In genomic region chr11:1237851-1238250, GRCh38 we compare ENCODE assay signal across 30 cellular contexts. TPM values are rescaled to one million over a fixed set of nuclear protein-coding genes. Genes with fewer than 3 reads are reported as not detected.
"Had no signal": no experiment of that assay in that cellular context is flagged by ENCODE, and none has a peak within 500 bp of the region (broad histone marks: within the 10 kb centered on the region; RNA-seq: fewer than 3 reads in every experiment).

No MANE protein-coding gene starts in this region.

- H3K9me3 Mint-ChIP-seq: activated CD4-positive, alpha-beta T cell treated with anti-CD3 and anti-CD28 coated beads, Interleukin-2, amount 10 ng/mL, durations not matched to agents 7 days and 5 days; activated naive CD4-positive, alpha-beta T cell treated with anti-CD3 and anti-CD28 coated beads, Interleukin-2, amount 50 U/mL, for 72 hours; activated T-cell treated with anti-CD3 and anti-CD28 coated beads, Interleukin-2, amount 50 U/mL, for 24 hours; activated T-cell treated with anti-CD3 and anti-CD28 coated beads, Interleukin-2, amount 50 U/mL, for 72 hours had no signal

- H3K4me3 Mint-ChIP-seq: activated CD4-positive, alpha-beta memory T cell treated with anti-CD3 and anti-CD28 coated beads, Interleukin-2, amount 10 ng/mL, durations not matched to agents 7 days and 5 days; activated CD4-positive, alpha-beta T cell treated with anti-CD3 and anti-CD28 coated beads, Interleukin-2, amount 10 ng/mL, durations not matched to agents 7 days and 5 days; activated naive CD4-positive, alpha-beta T cell treated with anti-CD3 and anti-CD28 coated beads, Interleukin-2, amount 10 ng/mL, durations not matched to agents 7 days and 5 days; activated naive CD8-positive, alpha-beta T cell treated with anti-CD3 and anti-CD28 coated beads, Interleukin-2, amount 10 ng/mL, durations not matched to agents 7 days and 5 days; activated T-cell treated with anti-CD3 and anti-CD28 coated beads, Interleukin-2, amount 50 U/mL, for 24 hours; activated T-cell treated with anti-CD3 and anti-CD28 coated beads, Interleukin-2, amount 50 U/mL, for 72 hours; brain; dendritic cell treated with granulocyte-macrophage colony-stimulating factor and Interleukin-4, amounts not matched to agents 40 ng/mL and 50 ng/mL, for 4 days had no signal

- H3K9me3 ChIP-seq: ascending aorta, esophagus muscularis mucosa, gastrocnemius medialis had no signal

- H3K36me3 ChIP-seq: ascending aorta, breast epithelium, cardiac muscle cell, esophagus muscularis mucosa, gastrocnemius medialis had no signal

- ATAC-seq: activated naive CD4-positive, alpha-beta T cell treated with anti-CD3 and anti-CD28 coated beads, Interleukin-2, amount 50 U/mL, for 72 hours; activated T-cell treated with anti-CD3 and anti-CD28 coated beads, Interleukin-2, amount 50 U/mL, for 72 hours; foreskin keratinocyte; gastrocnemius medialis had no signal

- H3K27me3 ChIP-seq: ascending aorta, cardiac muscle cell, dorsolateral prefrontal cortex, gastrocnemius medialis had no signal

- H3K27ac ChIP-seq: ascending aorta, breast epithelium, cardiac muscle cell, coronary artery, dorsolateral prefrontal cortex, esophagus muscularis mucosa, foreskin keratinocyte, gastrocnemius medialis had no signal

- H3K4me3 ChIP-seq: ascending aorta, breast epithelium, cardiac muscle cell, coronary artery, dorsolateral prefrontal cortex, esophagus muscularis mucosa, gastrocnemius medialis had no signal

- H3K4me1 Mint-ChIP-seq: activated CD4-positive, alpha-beta memory T cell treated with anti-CD3 and anti-CD28 coated beads, Interleukin-2, amount 10 ng/mL, durations not matched to agents 7 days and 5 days; activated CD4-positive, alpha-beta T cell treated with anti-CD3 and anti-CD28 coated beads, Interleukin-2, amount 10 ng/mL, durations not matched to agents 7 days and 5 days; activated naive CD4-positive, alpha-beta T cell treated with anti-CD3 and anti-CD28 coated beads, Interleukin-2, amount 10 ng/mL, durations not matched to agents 7 days and 5 days; activated naive CD8-positive, alpha-beta T cell treated with anti-CD3 and anti-CD28 coated beads, Interleukin-2, amount 10 ng/mL, durations not matched to agents 7 days and 5 days; brain had no signal

- H3K4me1 ChIP-seq: ascending aorta, breast epithelium, esophagus muscularis mucosa, foreskin keratinocyte, gastrocnemius medialis had no signal

- H3K27ac Mint-ChIP-seq: activated CD4-positive, alpha-beta memory T cell treated with anti-CD3 and anti-CD28 coated beads, Interleukin-2, amount 10 ng/mL, durations not matched to agents 7 days and 5 days; activated CD4-positive, alpha-beta T cell treated with anti-CD3 and anti-CD28 coated beads, Interleukin-2, amount 10 ng/mL, durations not matched to agents 7 days and 5 days; activated naive CD4-positive, alpha-beta T cell treated with anti-CD3 and anti-CD28 coated beads, Interleukin-2, amount 10 ng/mL, durations not matched to agents 7 days and 5 days; activated naive CD4-positive, alpha-beta T cell treated with anti-CD3 and anti-CD28 coated beads, Interleukin-2, amount 50 U/mL, for 72 hours; activated naive CD8-positive, alpha-beta T cell treated with anti-CD3 and anti-CD28 coated beads, Interleukin-2, amount 10 ng/mL, durations not matched to agents 7 days and 5 days; activated T-cell treated with anti-CD3 and anti-CD28 coated beads, Interleukin-2, amount 50 U/mL, for 24 hours; activated T-cell treated with anti-CD3 and anti-CD28 coated beads, Interleukin-2, amount 50 U/mL, for 72 hours; brain; dendritic cell treated with granulocyte-macrophage colony-stimulating factor and Interleukin-4, amounts not matched to agents 40 ng/mL and 50 ng/mL, for 4 days had no signal

- H3K27me3 Mint-ChIP-seq: activated CD4-positive, alpha-beta memory T cell treated with anti-CD3 and anti-CD28 coated beads, Interleukin-2, amount 10 ng/mL, durations not matched to agents 7 days and 5 days; activated CD4-positive, alpha-beta T cell treated with anti-CD3 and anti-CD28 coated beads, Interleukin-2, amount 10 ng/mL, durations not matched to agents 7 days and 5 days; activated naive CD4-positive, alpha-beta T cell treated with anti-CD3 and anti-CD28 coated beads, Interleukin-2, amount 10 ng/mL, durations not matched to agents 7 days and 5 days; activated naive CD8-positive, alpha-beta T cell treated with anti-CD3 and anti-CD28 coated beads, Interleukin-2, amount 10 ng/mL, durations not matched to agents 7 days and 5 days; activated T-cell treated with anti-CD3 and anti-CD28 coated beads, Interleukin-2, amount 50 U/mL, for 24 hours; dendritic cell treated with granulocyte-macrophage colony-stimulating factor and Interleukin-4, amounts not matched to agents 40 ng/mL and 50 ng/mL, for 4 days had no signal

- DNase-seq: activated CD4-positive, alpha-beta memory T cell treated with anti-CD3 and anti-CD28 coated beads, Interleukin-2, amount 10 ng/mL, durations not matched to agents 7 days and 5 days; activated CD4-positive, alpha-beta T cell treated with anti-CD3 and anti-CD28 coated beads for 1 hour; activated CD4-positive, alpha-beta T cell treated with anti-CD3 and anti-CD28 coated beads for 4 hours; activated CD4-positive, alpha-beta T cell treated with anti-CD3 and anti-CD28 coated beads, Interleukin-2, amount 10 ng/mL, durations not matched to agents 7 days and 5 days; activated CD4-positive, alpha-beta T cell treated with anti-CD3 and anti-CD28 coated beads, Interleukin-2, amount 50 U/mL, for 4 hours; activated CD8-positive, alpha-beta memory T cell treated with anti-CD3 and anti-CD28 coated beads, Interleukin-2, amount 50 U/mL, for 48 hours; activated gamma-delta T cell; activated naive CD4-positive, alpha-beta T cell; activated naive CD4-positive, alpha-beta T cell treated with anti-CD3 and anti-CD28 coated beads, Interleukin-2, amount 10 ng/mL, durations not matched to agents 7 days and 5 days; activated naive CD8-positive, alpha-beta T cell treated with anti-CD3 and anti-CD28 coated beads, Interleukin-2, amount 10 ng/mL, durations not matched to agents 7 days and 5 days; activated T-cell treated with anti-CD3 and anti-CD28 coated beads for 4 hours; activated T-cell treated with anti-CD3 and anti-CD28 coated beads, Interleukin-2, amount 50 U/mL, for 24 hours; activated T-cell treated with anti-CD3 and anti-CD28 coated beads, Interleukin-2, amount 50 U/mL, for 72 hours; central memory CD4-positive, alpha-beta T cell; cerebellar nuclear complex; dorsolateral prefrontal cortex; effector memory CD4-positive, alpha-beta T cell; erythroblast; foreskin keratinocyte; gastrocnemius medialis; T-helper 2 cell had no signal

- H3K36me3 Mint-ChIP-seq: activated naive CD4-positive, alpha-beta T cell treated with anti-CD3 and anti-CD28 coated beads, Interleukin-2, amount 10 ng/mL, durations not matched to agents 7 days and 5 days; activated naive CD4-positive, alpha-beta T cell treated with anti-CD3 and anti-CD28 coated beads, Interleukin-2, amount 50 U/mL, for 72 hours; activated naive CD8-positive, alpha-beta T cell treated with anti-CD3 and anti-CD28 coated beads, Interleukin-2, amount 10 ng/mL, durations not matched to agents 7 days and 5 days; brain had no signal

RNA-seq across cellular contexts. Expression of gene MUC5B, which starts 15.0 kb away (rescaled TPM):
- total RNA-seq: activated CD4-positive, alpha-beta memory T cell treated with anti-CD3 and anti-CD28 coated beads, Interleukin-2, amount 10 ng/mL, durations not matched to agents 7 days and 5 days; activated CD4-positive, alpha-beta T cell treated with anti-CD3 and anti-CD28 coated beads, Interleukin-2, amount 10 ng/mL, durations not matched to agents 7 days and 5 days; activated naive CD4-positive, alpha-beta T cell treated with anti-CD3 and anti-CD28 coated beads, Interleukin-2, amount 50 U/mL, for 72 hours; activated naive CD8-positive, alpha-beta T cell treated with anti-CD3 and anti-CD28 coated beads, Interleukin-2, amount 10 ng/mL, durations not matched to agents 7 days and 5 days; activated T-cell treated with anti-CD3 and anti-CD28 coated beads, Interleukin-2, amount 50 U/mL, for 72 hours; cardiac muscle cell; foreskin keratinocyte; T-helper 1 cell treated with Interleukin-12 subunit alpha and Interleukin-12 subunit beta and Interleukin-4 antibody, amounts not matched to agents 30 ng/mL and 1 ng/mL, for 36 hours had no signal
- polyA plus RNA-seq: cardiac muscle cell, foreskin keratinocyte had no signal
